Comparison of ENCODE assay signal across 8 cellular contexts in the genomic region with DNA sequence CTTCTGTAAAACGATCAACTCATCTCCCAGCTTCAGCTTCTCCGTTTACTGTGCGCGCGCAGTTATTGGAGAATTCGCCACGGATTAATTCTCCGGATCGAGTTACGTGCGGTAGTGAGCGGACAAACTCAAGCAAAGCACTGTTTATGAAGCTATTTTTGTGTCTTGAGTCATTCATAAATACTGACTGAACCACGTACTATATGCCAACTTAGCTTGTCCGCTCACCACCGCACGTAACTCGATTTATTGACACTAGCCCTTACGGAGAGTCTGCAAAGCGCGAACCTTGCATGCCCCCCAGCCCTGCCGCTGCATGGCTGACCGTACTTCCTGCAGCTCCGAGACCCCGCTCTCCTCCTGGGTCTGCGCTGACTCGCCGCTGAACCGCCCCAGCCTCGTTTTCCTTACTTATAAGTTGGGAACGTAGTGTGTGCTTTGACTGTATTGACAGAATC.
A peak's percentile ranks its signal among the peaks of the same experiment; 100 is the strongest.
DNase-seq lines count a peak whose midpoint lies in the region; ATAC-seq and TF ChIP-seq lines count a peak whose summit lies in the region.

No MANE protein-coding gene starts in this region.

- no peaks in the 10 kb centered on the region for H3K27me3 Mint-ChIP-seq in nephron (ENCODE audit: low read depth)

- H3K27ac ChIP-seq in KOPT-K1 (ENCODE audit: low read depth, low read length, poor library complexity, severe bottlenecking) (peak overlapping the region; percentile 86), WERI-Rb-1 (peak overlapping the region; percentile 98)

- peaks cover 24% of the 10 kb centered on the region for H3K4me1 Mint-ChIP-seq in nephron

- peaks cover 11% of the 10 kb centered on the region for H3K9me3 ChIP-seq in KOPT-K1 (ENCODE audit: insufficient read depth, low read length, poor library complexity, severe bottlenecking)
- H3K9me3 ChIP-seq in WERI-Rb-1 (ENCODE audit: severe bottlenecking) = no peaks in the 10 kb centered on the region

- peak overlapping the region; percentile 0 to 87 (median 33) for H3K27ac Mint-ChIP-seq in nephron

- no peaks in the 10 kb centered on the region for H3K36me3 ChIP-seq in KOPT-K1 (ENCODE audit: insufficient read depth, low read length)
- peaks cover 15% of the 10 kb centered on the region for H3K36me3 ChIP-seq in WERI-Rb-1

- no peaks in the 10 kb centered on the region for H3K27me3 ChIP-seq in WERI-Rb-1 (ENCODE audit: insufficient read depth, low read depth, severe bottlenecking)

- H3K36me3 Mint-ChIP-seq in nephron (ENCODE audit: low read depth) = peaks cover 7% of the 10 kb centered on the region

- H3K9me3 Mint-ChIP-seq in nephron = no peaks in the 10 kb centered on the region

- DNase-seq in GM03348 (ENCODE audit: low spot score) = peak; percentile 48
- DNase-seq in WERI-Rb-1 = peak; percentile 73
- no peak for DNase-seq in fibroblast of mammary gland (ENCODE audit: low read depth)
- no peak for DNase-seq in superior temporal gyrus (ENCODE audit: extremely low spot score)
- DNase-seq in KBM-7 = no peak

- H3K4me3 Mint-ChIP-seq in nephron = peak overlapping the region; percentile 94 to 97 (median 96)

- peak; percentile 12; the same call in 1 of the 2 replicates for TF ChIP-seq CTCF in WERI-Rb-1 (IDR thresholded peaks at IDR 0.05; ENCODE audit: low read depth, low read length)
- TF ChIP-seq CTCF in fibroblast of mammary gland (conservative IDR thresholded peaks at IDR 0.05; ENCODE audit: control insufficient read depth, insufficient read depth, low read depth, low read length) = no peak
- TF ChIP-seq CTCF in nephron (IDR thresholded peaks at IDR 0.05; ENCODE audit: unreplicated experiment in 3 of 3) = no peak

- peak overlapping the region; percentile 79 for H3K4me3 ChIP-seq in WERI-Rb-1 (ENCODE audit: low read depth, low read length)
- peak overlapping the region; percentile 84 for H3K4me3 ChIP-seq in fibroblast of mammary gland (ENCODE audit: control insufficient read depth, low read depth, low read length)

- peak; percentile 28 for ATAC-seq in GM21526 (IDR thresholded peaks at IDR 0.05; ENCODE audit: low FRiP score, unreplicated experiment)

- in situ Hi-C loops in KBM-7 (cut with MboI; ENCODE audit: low pct_unique_long_range_greater_than_20kb, low sequenced_read_pairs) = no loop called here

Comparison
In these comparisons a context has a peak if more than half of its experiments do, and no peak if none do; other contexts are left out.
1. DNase-seq: peak in GM03348 (single experiment) and WERI-Rb-1 (single experiment); none in fibroblast of mammary gland (single experiment), superior temporal gyrus (single experiment) and KBM-7 (single experiment).